ENCODE assay signal across 25 cellular contexts in genomic region chr16:58266336-58266735, GRCh38. TPM values are rescaled to one million over a fixed set of nuclear protein-coding genes. Genes with fewer than 3 reads are reported as not detected.
"Had no signal": no experiment of that assay in that cellular context is flagged by ENCODE, and none has a peak within 500 bp of the region (broad histone marks: within the 10 kb centered on the region; RNA-seq: fewer than 3 reads in every experiment).

No MANE protein-coding gene starts in this region.

- DNase-seq: activated CD4-positive, alpha-beta memory T cell treated with anti-CD3 and anti-CD28 coated beads for 36 hours; activated CD4-positive, alpha-beta T cell treated with anti-CD3 and anti-CD28 coated beads, Interleukin-2, amount 10 ng/mL, durations not matched to agents 7 days and 5 days; activated CD4-positive, CD25-positive, alpha-beta regulatory T cell; activated CD8-positive, alpha-beta memory T cell treated with anti-CD3 and anti-CD28 coated beads for 24 hours; activated effector memory CD4-positive, alpha-beta T cell treated with anti-CD3 and anti-CD28 coated beads, Interleukin-2, amount 50 U/mL, for 16 hours; activated naive CD4-positive, alpha-beta T cell treated with Interleukin-2 at 50 U/mL for 16 hours; activated naive CD8-positive, alpha-beta T cell treated with anti-CD3 and anti-CD28 coated beads, Interleukin-2, amount 50 U/mL, for 24 hours; activated T-cell treated with anti-CD3 and anti-CD28 coated beads, Interleukin-2, amount 50 U/mL, for 4 hours; amniotic stem cell; body of pancreas; NCI-H1048; NCI-H1930; NCI-H2171; NCI-H2227 treated with DMSO at 0.1 percent for 48 hours; NCI-H446 treated with DMSO at 0.1 percent for 48 hours; NCI-H526; NCI-H774; SIG-M5; T-helper 17 cell; T1000 had no signal

- H3K4me3 Mint-ChIP-seq: activated CD4-positive, alpha-beta memory T cell treated with anti-CD3 and anti-CD28 coated beads for 36 hours; activated CD4-positive, alpha-beta T cell treated with anti-CD3 and anti-CD28 coated beads, Interleukin-2, amount 10 ng/mL, durations not matched to agents 7 days and 5 days; activated naive CD8-positive, alpha-beta T cell treated with anti-CD3 and anti-CD28 coated beads, Interleukin-2, amount 50 U/mL, for 24 hours; activated T-cell treated with anti-CD3 and anti-CD28 coated beads, Interleukin-2, amount 50 U/mL, for 4 hours; T-helper 17 cell had no signal

- H3K9me3 ChIP-seq: ascending aorta, body of pancreas had no signal

- H3K27me3 ChIP-seq: ascending aorta, body of pancreas had no signal

- H3K27ac Mint-ChIP-seq: activated CD4-positive, alpha-beta memory T cell treated with anti-CD3 and anti-CD28 coated beads for 36 hours; activated naive CD8-positive, alpha-beta T cell treated with anti-CD3 and anti-CD28 coated beads, Interleukin-2, amount 50 U/mL, for 24 hours had no signal

- H3K27ac ChIP-seq: ascending aorta, body of pancreas had no signal

- H3K36me3 Mint-ChIP-seq: activated CD4-positive, alpha-beta memory T cell treated with anti-CD3 and anti-CD28 coated beads for 36 hours; activated naive CD4-positive, alpha-beta T cell treated with anti-CD3 and anti-CD28 coated beads, Interleukin-2, amount 50 U/mL, for 72 hours had no signal

- H3K9me3 Mint-ChIP-seq: activated CD4-positive, alpha-beta memory T cell treated with anti-CD3 and anti-CD28 coated beads for 36 hours; activated CD4-positive, alpha-beta T cell treated with anti-CD3 and anti-CD28 coated beads, Interleukin-2, amount 10 ng/mL, durations not matched to agents 7 days and 5 days; activated naive CD4-positive, alpha-beta T cell treated with anti-CD3 and anti-CD28 coated beads, Interleukin-2, amount 50 U/mL, for 72 hours; activated naive CD8-positive, alpha-beta T cell treated with anti-CD3 and anti-CD28 coated beads, Interleukin-2, amount 50 U/mL, for 24 hours; activated T-cell treated with anti-CD3 and anti-CD28 coated beads, Interleukin-2, amount 50 U/mL, for 4 hours had no signal

- ATAC-seq: activated naive CD4-positive, alpha-beta T cell treated with anti-CD3 and anti-CD28 coated beads, Interleukin-2, amount 50 U/mL, for 72 hours; activated naive CD8-positive, alpha-beta T cell treated with anti-CD3 and anti-CD28 coated beads, Interleukin-2, amount 50 U/mL, for 24 hours; activated T-cell treated with anti-CD3 and anti-CD28 coated beads, Interleukin-2, amount 50 U/mL, for 4 hours; body of pancreas; T-helper 17 cell had no signal

- H3K27me3 Mint-ChIP-seq: activated CD4-positive, alpha-beta T cell treated with anti-CD3 and anti-CD28 coated beads, Interleukin-2, amount 10 ng/mL, durations not matched to agents 7 days and 5 days; activated naive CD8-positive, alpha-beta T cell treated with anti-CD3 and anti-CD28 coated beads, Interleukin-2, amount 50 U/mL, for 24 hours had no signal

- H3K4me3 ChIP-seq: ascending aorta, body of pancreas had no signal

RNA-seq across cellular contexts. Expression of gene PRSS54, which starts 28.5 kb away (rescaled TPM):
- total RNA-seq: activated CD4-positive, alpha-beta memory T cell treated with anti-CD3 and anti-CD28 coated beads for 36 hours; activated CD4-positive, alpha-beta T cell treated with anti-CD3 and anti-CD28 coated beads, Interleukin-2, amount 10 ng/mL, durations not matched to agents 7 days and 5 days; activated naive CD4-positive, alpha-beta T cell treated with anti-CD3 and anti-CD28 coated beads, Interleukin-2, amount 50 U/mL, for 72 hours; activated T-cell treated with anti-CD3 and anti-CD28 coated beads, Interleukin-2, amount 50 U/mL, for 4 hours; ascending aorta; body of pancreas; bronchial epithelial cell; OCI-LY7; RPMI7951; T-helper 17 cell had no signal
